9 cellular contexts compared by ENCODE assay signal in genomic region chr6:63634630-63635029, GRCh38. TPM values are rescaled to one million over a fixed set of nuclear protein-coding genes. Genes with fewer than 3 reads are reported as not detected.
DNase-seq lines count a peak whose midpoint lies in the region; ATAC-seq and TF ChIP-seq lines count a peak whose summit lies in the region.
"Had no signal": no experiment of that assay in that cellular context is flagged by ENCODE, and none has a peak within 500 bp of the region (broad histone marks: within the 10 kb centered on the region; RNA-seq: fewer than 3 reads in every experiment).

No MANE protein-coding gene starts in this region.

- H3K4me1 ChIP-seq in adipocyte (ENCODE audit: control insufficient read depth, insufficient read depth, low read length): peaks cover 36% of the 10 kb centered on the region
- peaks cover 24% of the 10 kb centered on the region for H3K4me1 ChIP-seq in muscle layer of colon (ENCODE audit: insufficient read depth, low read length)
- H3K4me1 ChIP-seq in right cardiac atrium (ENCODE audit: control insufficient read depth, insufficient read depth, low read length): no peaks in the 10 kb centered on the region

- H3K27me3 Mint-ChIP-seq in Calu3 (ENCODE audit: unreplicated experiment): no peaks in the 10 kb centered on the region
- H3K27me3 Mint-ChIP-seq in IgD-negative memory B cell: peaks cover 1% of the 10 kb centered on the region

- H3K4me3 Mint-ChIP-seq in Calu3 (ENCODE audit: low read depth, unreplicated experiment): peak overlapping the region; percentile 98
- peak overlapping the region in 2 of 4 donors; percentile 95 to 99 for H3K4me3 Mint-ChIP-seq in IgD-negative memory B cell

- H3K9me3 Mint-ChIP-seq in Calu3 (ENCODE audit: low read depth, unreplicated experiment) (no peaks in the 10 kb centered on the region), IgD-negative memory B cell (no peaks in the 10 kb centered on the region)

- no peak overlapping the region for H3K4me3 ChIP-seq in adipocyte (ENCODE audit: low read length)
- no peak overlapping the region for H3K4me3 ChIP-seq in muscle layer of colon (ENCODE audit: low read depth in 1 of 2, low read length in 2 of 2)
- no peak overlapping the region for H3K4me3 ChIP-seq in right cardiac atrium (ENCODE audit: low read length)

- H3K4me1 Mint-ChIP-seq in Calu3 (ENCODE audit: low read depth, unreplicated experiment) (peaks cover 23% of the 10 kb centered on the region), IgD-negative memory B cell (peaks cover 15 to 32% (median 25%) of the 10 kb centered on the region in 3 donors)

- H3K9ac ChIP-seq in adipocyte (ENCODE audit: low read length): peak overlapping the region; percentile 94
- H3K9ac ChIP-seq in muscle layer of colon (ENCODE audit: low read length): no peak overlapping the region

- ATAC-seq in right cardiac atrium: no peak

- H3K27ac ChIP-seq in muscle layer of colon (ENCODE audit: low read depth, low read length): peak overlapping the region; percentile 95
- no peak overlapping the region for H3K27ac ChIP-seq in right cardiac atrium (ENCODE audit: low read length)

- WGBS in right cardiac atrium: 40% methylated on average over 2 of the region's 2 CpGs

- H3K36me3 Mint-ChIP-seq in Calu3 (ENCODE audit: insufficient read depth, unreplicated experiment) (peaks cover 32% of the 10 kb centered on the region), IgD-negative memory B cell (peaks cover 3% of the 10 kb centered on the region)

- no peak for TF ChIP-seq CTCF in Calu3 (IDR thresholded peaks at IDR 0.05; ENCODE audit: unreplicated experiment)

- H3K9me3 ChIP-seq in adipocyte (ENCODE audit: control insufficient read depth, low read length) (no peaks in the 10 kb centered on the region), muscle layer of colon (ENCODE audit: low read length) (no peaks in the 10 kb centered on the region), right cardiac atrium (ENCODE audit: control insufficient read depth, low read length) (no peaks in the 10 kb centered on the region)

- H3K36me3 ChIP-seq in adipocyte (ENCODE audit: control insufficient read depth, insufficient read depth, low read length, severe bottlenecking): no peaks in the 10 kb centered on the region
- H3K36me3 ChIP-seq in muscle layer of colon (ENCODE audit: insufficient read depth, low read length): no peaks in the 10 kb centered on the region

- intact Hi-C loops in Calu3 (cut with micrococcal nuclease; ENCODE audit: unreplicated experiment): no loop called here
- intact Hi-C loops in right cardiac atrium (cut with DNase I): loop anchor here in 1 of 4 donors (10.0 kb wide), 1 partner anchor 60 kb away; the partner anchor contains the start of genes LOC128125822 and PTP4A1

- H3K27ac Mint-ChIP-seq in Calu3 (ENCODE audit: unreplicated experiment) (no peak overlapping the region), IgD-negative memory B cell (peak overlapping the region in 2 of 3 donors; percentile 95 to 98)

- H3K27me3 ChIP-seq in adipocyte (replicated peaks; ENCODE audit: control insufficient read depth, insufficient read depth, low read length) (no peaks in the 10 kb centered on the region), muscle layer of colon (ENCODE audit: control insufficient read depth in 1 of 2, insufficient read depth in 2 of 2, low read length in 2 of 2) (no peaks in the 10 kb centered on the region), right cardiac atrium (ENCODE audit: control insufficient read depth, insufficient read depth) (no peaks in the 10 kb centered on the region)

- BruUV-seq in Calu3 (replicated peaks; lab: Mats Ljungman, UMichigan): TSS peak; percentile 34

- CTCF ChIA-PET in Calu3 (lab: Charles Lee): interaction anchor here (0.7 to 1.1 kb wide), 2 partner anchors 54 to 282 kb away, joined by 3 read pairs; no protein-coding TSS in a partner anchor

- DNase-seq in Calu3 (no peak), adipocyte (ENCODE audit: low read depth) (peak; percentile 20), putamen (ENCODE audit: low spot score) (no peak), right cardiac atrium (no peak), SHP77 (lab: John Stamatoyannopoulos, UW) (no peak), middle frontal gyrus (ENCODE audit: extremely low spot score, low spot score) (no peak)
- DNase-seq: stimulated activated CD4-positive, alpha-beta T cell treated with anti-CD3 and anti-CD28 coated beads, Interleukin-2, amount 100 ng/mL, for 24 hours had no signal

RNA-seq across cellular contexts. Expression of gene PHF3, which starts 1.0 kb away (rescaled TPM):
- total RNA-seq in Calu3 (2022) (45.6 and 46.6 TPM in 2 replicates), right cardiac atrium (10 to 100 TPM; 31.6 to 42.3 (median 39.7) TPM)
- polyA plus RNA-seq in IgD-negative memory B cell (36.6 TPM), right cardiac atrium (8.8 TPM)
